Comparison of ENCODE assay signal across 1 cellular context in the genomic region with DNA sequence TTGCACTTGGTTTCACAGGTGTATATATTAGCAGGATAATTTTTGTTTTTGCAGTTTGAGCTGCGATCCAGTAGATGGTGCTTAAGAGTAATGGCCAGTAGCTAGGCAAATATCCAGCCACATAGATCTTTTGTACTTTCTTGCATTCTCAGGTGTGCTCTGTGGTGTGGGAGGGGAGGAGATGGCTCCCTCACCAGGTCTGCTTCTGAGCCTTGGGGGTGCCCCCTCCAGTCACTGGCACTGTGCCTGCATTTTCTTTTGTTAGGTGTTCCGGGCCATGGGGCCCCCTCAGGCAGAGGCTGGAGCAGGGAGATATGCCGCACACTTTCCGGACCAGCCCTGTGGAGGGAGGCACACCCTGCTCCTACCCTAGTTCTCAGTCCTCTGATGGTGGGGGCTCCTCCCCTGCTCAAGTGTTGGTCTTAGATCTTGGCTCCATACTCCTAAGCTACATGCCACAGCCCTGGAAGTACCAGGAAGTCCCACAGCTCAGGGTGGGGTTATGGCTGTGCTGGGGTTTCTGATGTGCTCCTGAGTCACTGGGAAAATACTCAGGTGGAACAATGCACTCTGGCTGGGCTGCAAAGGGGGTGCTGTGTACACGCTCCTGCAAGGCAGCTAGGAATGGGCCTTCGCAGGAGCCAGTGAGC.
TF ChIP-seq lines count a peak whose summit lies in the region.

No MANE protein-coding gene starts in this region.

TF ChIP-seq in H1, 55 proteins besides CTCF, POLR2A, EP300 and RAD21 (continued from another document):
- TF ChIP-seq E2F6 (IDR thresholded peaks at IDR 0.05) (no peak), TCF12 (IDR thresholded peaks at IDR 0.05; ENCODE audit: low read depth, low read length) (peak; percentile 85; the same call in 1 of the 2 replicates), TEAD4 (IDR thresholded peaks at IDR 0.05; ENCODE audit: low read depth, low read length) (0 out of 2 replicates have a peak, but pooled peaks have one; percentile 19), PHF8 (conservative IDR thresholded peaks at IDR 0.05; ENCODE audit: low read depth, low read length) (no peak), CTBP2 (IDR thresholded peaks at IDR 0.05; ENCODE audit: borderline replicate concordance, insufficient read depth, insufficient read length, low read length) (peak; percentile 75), NANOG (IDR thresholded peaks at IDR 0.05; ENCODE audit: insufficient read depth, low read depth, low read length, poor library complexity, severe bottlenecking) (no peak), TBP (IDR thresholded peaks at IDR 0.05; ENCODE audit: low read depth, low read length) (no peak), RBBP5 (IDR thresholded peaks at IDR 0.05; ENCODE audit: borderline replicate concordance, low read depth, low read length) (no peak)
